1 cellular context compared by ENCODE assay signal in the genomic region with DNA sequence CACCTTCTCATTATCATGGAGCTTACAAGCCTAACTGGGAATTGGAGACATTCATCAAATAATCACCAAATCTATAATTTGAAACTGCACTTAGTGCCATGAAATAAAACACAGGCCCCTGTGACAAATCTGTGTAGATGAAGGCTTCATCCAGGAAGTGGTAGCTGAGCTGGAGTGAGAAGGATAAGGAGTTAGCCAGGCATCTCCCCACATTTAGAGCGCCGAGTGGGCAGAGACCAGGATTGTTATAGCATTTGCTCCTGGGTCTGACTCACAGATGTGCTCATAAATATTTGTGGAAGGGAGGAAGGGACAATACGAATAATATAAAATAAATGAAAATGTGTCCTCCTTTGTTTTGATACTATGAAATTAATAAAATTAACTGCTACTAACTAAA.
TF ChIP-seq lines count a peak whose summit lies in the region.

No MANE protein-coding gene starts in this region.

TF ChIP-seq in SK-N-SH, 30 proteins besides CTCF, POLR2A, EP300 and RAD21:
- TF ChIP-seq MEF2A (IDR thresholded peaks at IDR 0.05; ENCODE audit: borderline replicate concordance, low read depth), result no peak
- TF ChIP-seq CHD2 (IDR thresholded peaks at IDR 0.05; ENCODE audit: low read length, partially characterized antibody), result peak; percentile 19
- TF ChIP-seq SIN3A (IDR thresholded peaks at IDR 0.05; ENCODE audit: borderline replicate concordance, low read depth, low read length), result no peak
- no peak for TF ChIP-seq PBX3 (IDR thresholded peaks at IDR 0.05)
- TF ChIP-seq FOSL2 (IDR thresholded peaks at IDR 0.05; ENCODE audit: borderline replicate concordance, low read depth), result 0 out of 2 replicates have a peak, but pooled peaks have one; percentile 3
- TF ChIP-seq SMC3 (IDR thresholded peaks at IDR 0.05; ENCODE audit: low read depth, low read length), result no peak
- peak; percentile 54; the same call in 1 of the 2 replicates for TF ChIP-seq ELF1 (IDR thresholded peaks at IDR 0.05)
- peak; percentile 38; the same call in 1 of the 2 replicates for TF ChIP-seq GATA2 (CRISPR knock-in tag; IDR thresholded peaks at IDR 0.05)
- TF ChIP-seq TCF12 (IDR thresholded peaks at IDR 0.05), result no peak
- TF ChIP-seq POLR2AphosphoS5 (IDR thresholded peaks at IDR 0.05; ENCODE audit: low read depth, low read length), result no peak
- no peak; the same call in 1 of the 2 replicates for TF ChIP-seq FOXJ3 (CRISPR knock-in tag; IDR thresholded peaks at IDR 0.05)
- TF ChIP-seq GABPA (IDR thresholded peaks at IDR 0.05; ENCODE audit: low read depth), result no peak
- TF ChIP-seq RXRA (IDR thresholded peaks at IDR 0.05; ENCODE audit: borderline replicate concordance, low read depth), result no peak
